1 cellular context compared by ENCODE assay signal in genomic region chr15:101114146-101114545, GRCh38.
TF ChIP-seq lines count a peak whose summit lies in the region.

No MANE protein-coding gene starts in this region.

TF ChIP-seq in K562, 482 proteins besides CTCF, POLR2A, EP300 and RAD21 (continued from another document):
- TF ChIP-seq, protein P1, sequence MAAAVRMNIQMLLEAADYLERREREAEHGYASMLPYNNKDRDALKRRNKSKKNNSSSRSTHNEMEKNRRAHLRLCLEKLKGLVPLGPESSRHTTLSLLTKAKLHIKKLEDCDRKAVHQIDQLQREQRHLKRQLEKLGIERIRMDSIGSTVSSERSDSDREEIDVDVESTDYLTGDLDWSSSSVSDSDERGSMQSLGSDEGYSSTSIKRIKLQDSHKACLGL (CRISPR knock-in tag; IDR thresholded peaks at IDR 0.05; ENCODE audit: borderline replicate concordance, poor library complexity, severe bottlenecking), result no peak
- TF ChIP-seq ZFP30 (CRISPR knock-in tag; IDR thresholded peaks at IDR 0.05; ENCODE audit: borderline replicate concordance), result no peak
TF ChIP-seq in K562: peak in this region for 0.
